In the genomic region with DNA sequence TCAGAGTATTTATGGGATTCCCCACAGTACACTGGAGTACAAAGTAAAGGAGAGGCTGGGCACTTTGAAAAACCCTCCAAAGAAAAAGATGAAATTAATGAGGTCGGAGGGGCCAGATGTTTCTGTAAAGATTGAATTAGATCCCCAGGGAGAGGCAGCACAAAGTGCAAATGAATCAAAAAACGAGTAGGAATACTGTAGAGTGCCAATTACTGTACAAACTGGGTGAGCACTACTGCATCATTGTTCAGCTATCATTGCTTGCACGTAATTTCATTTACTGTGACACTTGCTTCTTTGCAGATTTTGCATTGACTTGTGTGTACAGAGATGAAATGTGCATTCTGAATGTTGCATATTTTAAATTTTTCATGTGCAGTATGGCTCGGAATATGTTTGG, we compare ENCODE assay signal across 18 cellular contexts.
"Had no signal": no experiment of that assay in that cellular context is flagged by ENCODE, and none has a peak within 500 bp of the region (broad histone marks: within the 10 kb centered on the region; RNA-seq: fewer than 3 reads in every experiment).

No MANE protein-coding gene starts in this region.

- ATAC-seq: left lobe of liver; mucosa of descending colon; natural killer cell treated with Interleukin-12 subunit alpha and Interleukin-12 subunit beta and Interleukin-15 and Interleukin-18, amount 100 ng/mL, for 72 hours; sciatic nerve; stimulated activated naive CD8-positive, alpha-beta T cell treated with anti-CD3 and anti-CD28 coated beads, Interleukin-15, amount 100 ng/mL, for 72 hours; upper lobe of right lung had no signal

- DNase-seq: cortex of kidney; effector CD4-positive, alpha-beta T cell; head of caudate nucleus; kidney; mucosa of descending colon; naive B cell; stimulated activated CD4-positive, alpha-beta T cell treated with anti-CD3 and anti-CD28 coated beads, Interleukin-12 subunit alpha, Interleukin-12 subunit beta, amount 100 ng/mL, for 4 hours; stimulated activated CD4-positive, alpha-beta T cell treated with anti-CD3 and anti-CD28 coated beads, Interleukin-1b, Interleukin-23, amount 100 ng/mL, for 48 hours; stimulated activated CD4-positive, alpha-beta T cell treated with anti-CD3 and anti-CD28 coated beads, Interleukin-4, amount 100 ng/mL, for 1 hour; stimulated activated CD8-positive, alpha-beta memory T cell treated with anti-CD3 and anti-CD28 coated beads, Interleukin-4, amount 100 ng/mL, for 48 hours; stimulated activated naive CD4-positive, alpha-beta T cell; stimulated activated naive CD8-positive, alpha-beta T cell treated with anti-CD3 and anti-CD28 coated beads, Interleukin-15, amount 100 ng/mL, for 72 hours; transverse colon; upper lobe of right lung; uterus had no signal
